23 cellular contexts compared by ENCODE assay signal in the genomic region with DNA sequence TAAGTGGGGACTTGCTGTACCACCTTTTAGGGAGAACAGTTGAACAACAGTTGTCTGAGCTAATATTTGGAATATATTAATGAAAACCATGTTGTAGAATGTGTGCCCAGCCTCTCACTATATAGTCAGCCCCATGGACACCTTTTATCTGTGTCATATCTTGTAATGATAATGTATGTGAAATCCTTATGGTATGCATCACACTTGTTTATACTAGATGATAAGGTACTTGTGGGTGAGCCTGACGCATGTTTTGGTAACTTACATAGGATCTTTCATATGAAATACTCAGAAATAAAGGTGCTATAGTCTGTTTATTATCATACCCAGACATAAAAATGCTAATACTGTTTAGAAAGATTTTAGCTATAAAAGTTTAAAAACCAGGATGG.
"Had no signal": no experiment of that assay in that cellular context is flagged by ENCODE, and none has a peak within 500 bp of the region (broad histone marks: within the 10 kb centered on the region; RNA-seq: fewer than 3 reads in every experiment).

No MANE protein-coding gene starts in this region.

- H3K9me3 Mint-ChIP-seq: endodermal cell had no signal

- H3K27ac ChIP-seq: adrenal gland, epithelial cell of prostate, heart right ventricle, pancreas, psoas muscle, right atrium auricular region, SJSA1, spleen, transverse colon had no signal

- H3K27me3 Mint-ChIP-seq: memory B cell had no signal

- H3K4me1 Mint-ChIP-seq: endodermal cell, nephron progenitor cell had no signal

- H3K9me3 ChIP-seq: adrenal gland, mucosa of descending colon, pancreas, right atrium auricular region, SJSA1, transverse colon had no signal

- H3K4me1 ChIP-seq: heart right ventricle, psoas muscle, SJSA1 had no signal

- DNase-seq: activated CD4-positive, alpha-beta T cell treated with anti-CD3 and anti-CD28 coated beads for 4 hours; activated CD8-positive, alpha-beta memory T cell treated with anti-CD3 and anti-CD28 coated beads, Interleukin-2, amount 50 U/mL, for 4 hours; activated naive CD4-positive, alpha-beta T cell treated with anti-CD3 and anti-CD28 coated beads, Interleukin-2, amount 50 U/mL, for 16 hours; cortex of kidney; endodermal cell; heart right ventricle; islet precursor cell; left colon; mucosa of descending colon; nephron progenitor cell; pancreas; psoas muscle; spleen; stimulated activated CD4-positive, alpha-beta T cell treated with anti-CD3 and anti-CD28 coated beads, Interleukin-4, amount 100 ng/mL, for 1 hour; stimulated activated naive CD4-positive, alpha-beta T cell treated with Interleukin-2 at 50 U/mL for 16 hours; T-helper 1 cell; T-helper 9 cell; transverse colon had no signal

- H3K4me3 ChIP-seq: adrenal gland, heart right ventricle, mucosa of descending colon, pancreas, psoas muscle, right atrium auricular region, SJSA1, spleen, transverse colon had no signal

- H3K27ac Mint-ChIP-seq: endodermal cell, memory B cell, nephron progenitor cell had no signal

- H3K36me3 ChIP-seq: adrenal gland, heart right ventricle, pancreas, right atrium auricular region, SJSA1, spleen, transverse colon had no signal

- H3K4me3 Mint-ChIP-seq: endodermal cell, memory B cell, nephron progenitor cell had no signal

- H3K27me3 ChIP-seq: adrenal gland, heart right ventricle, pancreas, right atrium auricular region, SJSA1, spleen, transverse colon had no signal
